Comparison of ENCODE assay signal across 12 cellular contexts in genomic region chr6:11607381-11607780, GRCh38.
DNase-seq lines count a peak whose midpoint lies in the region; ATAC-seq and TF ChIP-seq lines count a peak whose summit lies in the region.
"Had no signal": no experiment of that assay in that cellular context is flagged by ENCODE, and none has a peak within 500 bp of the region (broad histone marks: within the 10 kb centered on the region; RNA-seq: fewer than 3 reads in every experiment).

No MANE protein-coding gene starts in this region.

- no peak for TF ChIP-seq EP300 in gastroesophageal sphincter (IDR thresholded peaks at IDR 0.05)
- TF ChIP-seq EP300 in tibial nerve (IDR thresholded peaks at IDR 0.05), result peak in 1 of 2 donors; percentile 7

- no peak overlapping the region for H3K4me2 ChIP-seq in neuronal stem cell (ENCODE audit: insufficient read depth, low read length, poor library complexity, severe bottlenecking)

- no peak overlapping the region for H3K9ac ChIP-seq in neuronal stem cell (ENCODE audit: low read depth, low read length, poor library complexity)

- no peak overlapping the region for H2BK15ac ChIP-seq in neuronal stem cell (ENCODE audit: low read length)

- H3K36me3 ChIP-seq in ascending aorta (no peaks in the 10 kb centered on the region), gastroesophageal sphincter (no peaks in the 10 kb centered on the region), neuronal stem cell (replicated peaks in 1 of 2; ENCODE audit: control insufficient read depth in 2 of 2, insufficient read depth in 2 of 2, low read length in 2 of 2) (no peaks in the 10 kb centered on the region), tibial nerve (no peaks in the 10 kb centered on the region)
- H3K36me3 ChIP-seq: ovary had no signal

- H3K27me3 Mint-ChIP-seq in activated CD8-positive, alpha-beta T cell treated with anti-CD3 and anti-CD28 coated beads for 36 hours, result peaks cover 3% of the 10 kb centered on the region

- H3K36me3 Mint-ChIP-seq in activated CD8-positive, alpha-beta T cell treated with anti-CD3 and anti-CD28 coated beads for 36 hours (ENCODE audit: low read depth), result no peaks in the 10 kb centered on the region

- H3K4me1 ChIP-seq in ascending aorta (peaks cover 12 to 36% of the 10 kb centered on the region in 2 donors), gastroesophageal sphincter (peaks cover 11 to 31% (median 16%) of the 10 kb centered on the region in 3 donors), neuronal stem cell (ENCODE audit: control insufficient read depth in 2 of 2, insufficient read depth in 1 of 2, low read depth in 1 of 2, low read length in 2 of 2) (peaks cover 24 to 29% of the 10 kb centered on the region in 2 donors), tibial nerve (peaks cover 0 to 39% (median 29%) of the 10 kb centered on the region in 4 donors)

- H3K27ac Mint-ChIP-seq in activated CD8-positive, alpha-beta T cell treated with anti-CD3 and anti-CD28 coated beads for 36 hours, result no peak overlapping the region

- no peak for TF ChIP-seq CTCF in ascending aorta (IDR thresholded peaks at IDR 0.05)
- TF ChIP-seq CTCF in gastroesophageal sphincter (IDR thresholded peaks at IDR 0.05), result no peak
- TF ChIP-seq CTCF in tibial nerve (IDR thresholded peaks at IDR 0.05), result no peak
- no peak for TF ChIP-seq CTCF in activated CD8-positive, alpha-beta T cell treated with anti-CD3 and anti-CD28 coated beads for 36 hours (IDR thresholded peaks at IDR 0.05)

- no peak overlapping the region for H2BK5ac ChIP-seq in neuronal stem cell (ENCODE audit: low read length)

- no peak overlapping the region for H3K4ac ChIP-seq in neuronal stem cell (ENCODE audit: low read length)

- WGBS in gastroesophageal sphincter (ENCODE audit: low coverage in 1 of 2), 2 donors, result 0 to 23% methylated on average over 5 to 7 of the region's 7 CpGs
- no CpG with 5 or more reads among the region's 7 CpGs for WGBS in neuronal stem cell (ENCODE audit: extremely low coverage in 2 of 2, insufficient read length in 2 of 2, insufficient replicate concordance in 1 of 2), 2 donors
- 50 to 51% methylated on average over 7 of the region's 7 CpGs for WGBS in tibial nerve, 2 donors

- no peaks in the 10 kb centered on the region for H3K79me1 ChIP-seq in neuronal stem cell (ENCODE audit: low read depth, low read length)

- peak overlapping the region; percentile 42 to 68 for H3K27ac ChIP-seq in ascending aorta
- peak overlapping the region in 3 of 4 donors; percentile 54 to 56 (median 54) for H3K27ac ChIP-seq in gastroesophageal sphincter
- no peak overlapping the region for H3K27ac ChIP-seq in neuronal stem cell (replicated peaks; ENCODE audit: low read length)
- peak overlapping the region in 2 of 4 donors; percentile 62 to 84 for H3K27ac ChIP-seq in tibial nerve
- H3K27ac ChIP-seq: ovary, SK-N-MC had no signal

- CTCF ChIA-PET in activated CD8-positive, alpha-beta T cell treated with anti-CD3 and anti-CD28 coated beads for 36 hours (lab: Charles Lee), result interaction anchor here (1.2 kb wide), 1 partner anchor 682 kb away, joined by 3 read pairs; no protein-coding TSS in a partner anchor

- no peaks in the 10 kb centered on the region for H3K9me3 ChIP-seq in ascending aorta
- H3K9me3 ChIP-seq in gastroesophageal sphincter, result no peaks in the 10 kb centered on the region
- H3K9me3 ChIP-seq in neuronal stem cell (replicated peaks in 1 of 2; ENCODE audit: control insufficient read depth in 2 of 2, insufficient read depth in 1 of 2, low read depth in 1 of 2, low read length in 2 of 2), result no peaks in the 10 kb centered on the region
- H3K9me3 ChIP-seq in tibial nerve, result no peaks in the 10 kb centered on the region
- H3K9me3 ChIP-seq: ovary had no signal

- no peak overlapping the region for H2BK12ac ChIP-seq in neuronal stem cell (ENCODE audit: low read length)

- H3K9me3 Mint-ChIP-seq in activated CD8-positive, alpha-beta T cell treated with anti-CD3 and anti-CD28 coated beads for 36 hours, result no peaks in the 10 kb centered on the region

- intact Hi-C loops in ascending aorta (cut with DNase I), result loop anchor here (5.0 to 10.0 kb wide), 3 partner anchors 157 to 877 kb away; partner anchors contain the start of gene HIVEP1
- intact Hi-C loops in activated CD8-positive, alpha-beta T cell treated with anti-CD3 and anti-CD28 coated beads for 36 hours (cut with micrococcal nuclease), result no loop called here

- H3K27me3 ChIP-seq in ascending aorta (no peaks in the 10 kb centered on the region), gastroesophageal sphincter (no peaks in the 10 kb centered on the region), neuronal stem cell (ENCODE audit: control insufficient read depth in 3 of 3, insufficient read depth in 3 of 3, low read depth in 1 of 3, low read length in 3 of 3) (no peaks in the 10 kb centered on the region), tibial nerve (no peaks in the 10 kb centered on the region)
- H3K27me3 ChIP-seq: ovary had no signal

- H3K18ac ChIP-seq in neuronal stem cell (ENCODE audit: low read length), result no peak overlapping the region

- H2BK120ac ChIP-seq in neuronal stem cell (ENCODE audit: low read depth, low read length), result no peak overlapping the region

- POLR2A ChIA-PET in activated CD8-positive, alpha-beta T cell treated with anti-CD3 and anti-CD28 coated beads for 36 hours (lab: Charles Lee), result no interaction called here

- peak overlapping the region; percentile 37 for H2AFZ ChIP-seq in neuronal stem cell (ENCODE audit: low read length)

- no peak overlapping the region for H3K23ac ChIP-seq in neuronal stem cell (ENCODE audit: low read depth, low read length, poor library complexity)

- H3K4me3 ChIP-seq in ascending aorta (peak overlapping the region in 1 of 2 donors; percentile 15), gastroesophageal sphincter (peak overlapping the region in 1 of 2 donors; percentile 11), neuronal stem cell (ENCODE audit: low read length in 2 of 2) (no peak overlapping the region), tibial nerve (no peak overlapping the region)
- H3K4me3 ChIP-seq: ovary, SK-N-MC had no signal

- no peak for DNase-seq in ascending aorta (ENCODE audit: low spot score in 2 of 2)
- no peak for DNase-seq in neuronal stem cell (ENCODE audit: low spot score)
- DNase-seq in tibial nerve (ENCODE audit: low spot score in 2 of 2), result peak; percentile 29 to 63
- DNase-seq in globus pallidus (ENCODE audit: low spot score), result no peak
- DNase-seq in activated CD8-positive, alpha-beta T cell treated with anti-CD3 and anti-CD28 coated beads for 36 hours, result no peak
- DNase-seq in NOMO-1 treated with dmso at 0.1 percent for 144 hours (lab: John Stamatoyannopoulos, UW; ENCODE audit: unreplicated experiment), result no peak
- DNase-seq: EL; NK-92 treated with Interleukin-12 subunit alpha and Interleukin-12 subunit beta, amount 100 ng/mL, for 24 hours; ovary; stimulated activated CD4-positive, alpha-beta T cell treated with anti-CD3 and anti-CD28 coated beads, Interleukin-1b, Interleukin-23, amount 100 ng/mL, for 48 hours had no signal

- H4K91ac ChIP-seq in neuronal stem cell (ENCODE audit: low read depth, low read length, poor library complexity), result no peak overlapping the region

- H2AK5ac ChIP-seq in neuronal stem cell (ENCODE audit: low read depth, low read length), result no peak overlapping the region

- H3K14ac ChIP-seq in neuronal stem cell (ENCODE audit: low read length), result no peak overlapping the region

- no peak overlapping the region for H4K8ac ChIP-seq in neuronal stem cell (ENCODE audit: low read depth, low read length)

- ATAC-seq in gastroesophageal sphincter, result no peak
- ATAC-seq in activated CD8-positive, alpha-beta T cell treated with anti-CD3 and anti-CD28 coated beads for 36 hours, result no peak

- no peak overlapping the region for H3K4me3 Mint-ChIP-seq in activated CD8-positive, alpha-beta T cell treated with anti-CD3 and anti-CD28 coated beads for 36 hours

- H3K4me1 Mint-ChIP-seq in activated CD8-positive, alpha-beta T cell treated with anti-CD3 and anti-CD28 coated beads for 36 hours (ENCODE audit: low read depth), result no peaks in the 10 kb centered on the region

- TF ChIP-seq POLR2A in gastroesophageal sphincter (IDR thresholded peaks at IDR 0.05) (no peak), tibial nerve (IDR thresholded peaks at IDR 0.05) (no peak)

Comparison
In these comparisons a context has a peak if more than half of its experiments do, and no peak if none do; other contexts are left out.
1. DNase-seq: peak in tibial nerve (2 of 2); none in ascending aorta (0 of 2), neuronal stem cell (single experiment), globus pallidus (single experiment), activated CD8-positive, alpha-beta T cell treated with anti-CD3 and anti-CD28 coated beads for 36 hours (single experiment) and NOMO-1 treated with dmso at 0.1 percent for 144 hours (single experiment).